In the genomic region with DNA sequence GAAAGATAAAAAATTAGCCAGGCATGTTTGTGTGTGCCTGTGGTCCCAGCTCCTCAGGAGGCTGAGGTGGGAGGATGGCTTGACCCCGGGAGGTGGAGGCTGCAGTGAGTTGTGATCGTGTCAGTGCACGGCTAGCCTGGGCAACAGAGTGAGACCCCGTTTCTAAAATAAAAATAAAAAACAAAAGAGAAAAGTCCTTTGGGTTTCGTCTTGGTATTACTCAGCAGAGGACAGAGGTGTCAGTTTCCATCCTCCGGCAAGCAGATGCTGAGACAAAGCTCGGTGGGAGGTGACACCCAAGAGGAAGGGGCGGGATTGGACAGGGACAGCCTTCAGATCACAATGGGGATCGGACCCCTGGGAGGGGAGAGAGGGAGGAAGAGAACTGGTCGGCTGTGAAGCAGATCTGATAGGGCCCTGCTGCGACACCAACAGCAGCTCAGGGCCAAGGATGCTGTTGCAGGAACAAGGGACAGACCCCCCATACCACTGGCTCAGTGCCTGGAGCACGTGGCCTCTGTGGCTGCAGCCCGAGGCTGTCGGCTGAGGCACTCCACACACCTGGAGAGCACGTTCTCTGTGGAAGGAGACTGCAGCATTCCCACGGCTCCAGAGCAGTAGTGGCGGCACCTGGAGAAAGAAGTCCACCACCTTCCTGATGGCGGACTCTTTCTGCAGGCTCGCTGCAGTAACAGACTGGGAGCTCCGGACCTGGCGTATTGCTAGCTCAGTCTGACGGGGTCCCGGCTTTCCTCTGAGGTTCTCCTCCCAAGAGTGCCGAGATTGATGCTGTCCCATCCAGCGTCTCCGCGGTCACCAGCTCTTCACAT, we compare ENCODE assay signal across 11 cellular contexts. TPM values are rescaled to one million over a fixed set of nuclear protein-coding genes. Genes with fewer than 3 reads are reported as not detected.
DNase-seq lines count a peak whose midpoint lies in the region; ATAC-seq lines count a peak whose summit lies in the region.
"Had no signal": no experiment of that assay in that cellular context is flagged by ENCODE, and none has a peak within 500 bp of the region (broad histone marks: within the 10 kb centered on the region; RNA-seq: fewer than 3 reads in every experiment).

No MANE protein-coding gene starts in this region.

- H3K27me3 Mint-ChIP-seq in CD8-positive, alpha-beta memory T cell = peaks cover 0 to 1% of the 10 kb centered on the region in 2 donors
- no peaks in the 10 kb centered on the region for H3K27me3 Mint-ChIP-seq in activated naive CD8-positive, alpha-beta T cell treated with anti-CD3 and anti-CD28 coated beads for 36 hours

- H3K27ac ChIP-seq in CD8-positive, alpha-beta memory T cell (ENCODE audit: low read depth, low read length) = no peak overlapping the region

- no peaks in the 10 kb centered on the region for H3K36me3 ChIP-seq in CD8-positive, alpha-beta memory T cell (ENCODE audit: insufficient read depth, low read length)

- CTCF ChIA-PET in CD8-positive, alpha-beta memory T cell (lab: Charles Lee) = interaction anchor here (0.7 to 5.8 kb wide), 4 partner anchors 27 to 608 kb away, joined by 3 to 54 read pairs (median 4); no protein-coding TSS in a partner anchor

- H3K4me1 Mint-ChIP-seq in CD8-positive, alpha-beta memory T cell = peaks cover 64 to 82% (median 67%) of the 10 kb centered on the region in 3 donors
- H3K4me1 Mint-ChIP-seq in activated naive CD8-positive, alpha-beta T cell treated with anti-CD3 and anti-CD28 coated beads for 36 hours = peaks cover 64% of the 10 kb centered on the region

- no peak for DNase-seq in CD8-positive, alpha-beta memory T cell
- peak; percentile 47 for DNase-seq in activated naive CD8-positive, alpha-beta T cell treated with anti-CD3 and anti-CD28 coated beads for 36 hours
- no peak for DNase-seq in D341Med (ENCODE audit: low spot score)
- no peak for DNase-seq in cerebellum (ENCODE audit: low spot score)
- no peak for DNase-seq in NCI-H748 treated with DMSO at 0.1 percent for 48 hours (lab: John Stamatoyannopoulos, UW)
- DNase-seq in NCI-H1048 (lab: John Stamatoyannopoulos, UW) = no peak
- DNase-seq: NCI-H2081 treated with DMSO at 0.1 percent for 48 hours; stimulated activated CD4-positive, alpha-beta T cell treated with anti-CD3 and anti-CD28 coated beads, Interleukin-4, amount 100 ng/mL, for 4 hours had no signal

- ATAC-seq in GM18870 (IDR thresholded peaks at IDR 0.05; ENCODE audit: unreplicated experiment) = peak; percentile 34
- peak; percentile 42 for ATAC-seq in HG03354 (IDR thresholded peaks at IDR 0.05; ENCODE audit: poor library complexity, severe bottlenecking, unreplicated experiment)

- H3K4me3 Mint-ChIP-seq in CD8-positive, alpha-beta memory T cell = peak overlapping the region; percentile 92 to 99 (median 97)
- peak overlapping the region; percentile 32 for H3K4me3 Mint-ChIP-seq in activated naive CD8-positive, alpha-beta T cell treated with anti-CD3 and anti-CD28 coated beads for 36 hours
- H3K4me3 Mint-ChIP-seq: brain had no signal

- peaks cover 72% of the 10 kb centered on the region for H3K4me1 ChIP-seq in CD8-positive, alpha-beta memory T cell (ENCODE audit: insufficient read depth, low read length)

- no peak overlapping the region for H3K4me3 ChIP-seq in CD8-positive, alpha-beta memory T cell (ENCODE audit: low read length)

- H3K9me3 Mint-ChIP-seq in CD8-positive, alpha-beta memory T cell = no peaks in the 10 kb centered on the region
- peaks cover 1% of the 10 kb centered on the region for H3K9me3 Mint-ChIP-seq in activated naive CD8-positive, alpha-beta T cell treated with anti-CD3 and anti-CD28 coated beads for 36 hours
- H3K9me3 Mint-ChIP-seq: brain had no signal

- H3K9me3 ChIP-seq in CD8-positive, alpha-beta memory T cell (ENCODE audit: low read length) = no peaks in the 10 kb centered on the region

- H3K27me3 ChIP-seq in CD8-positive, alpha-beta memory T cell (ENCODE audit: insufficient read depth, low read length, poor library complexity, severe bottlenecking) = no peaks in the 10 kb centered on the region

- H3K27ac Mint-ChIP-seq in CD8-positive, alpha-beta memory T cell = peak overlapping the region; percentile 77 to 99 (median 96)
- peak overlapping the region; percentile 58 for H3K27ac Mint-ChIP-seq in activated naive CD8-positive, alpha-beta T cell treated with anti-CD3 and anti-CD28 coated beads for 36 hours

- peaks cover 0 to 11% (median 1%) of the 10 kb centered on the region in 3 donors for H3K36me3 Mint-ChIP-seq in CD8-positive, alpha-beta memory T cell
- peaks cover 4% of the 10 kb centered on the region for H3K36me3 Mint-ChIP-seq in activated naive CD8-positive, alpha-beta T cell treated with anti-CD3 and anti-CD28 coated beads for 36 hours
- H3K36me3 Mint-ChIP-seq: brain had no signal

- POLR2A ChIA-PET in CD8-positive, alpha-beta memory T cell (lab: Charles Lee) = interaction anchor here (1.0 kb wide), 1 partner anchor 33 kb away, joined by 3 read pairs; no protein-coding TSS in a partner anchor

RNA-seq across cellular contexts. Expression of gene BID, which starts 5.2 kb away (rescaled TPM):
- 10 to 100 TPM; 11.5 to 14.1 TPM for total RNA-seq in CD8-positive, alpha-beta memory T cell
- polyA plus RNA-seq in CD8-positive, alpha-beta memory T cell = 72.5 TPM
- total RNA-seq in activated naive CD8-positive, alpha-beta T cell treated with anti-CD3 and anti-CD28 coated beads for 36 hours = 10 to 100 TPM; 19.6 to 22.0 TPM
- 19.2 TPM for total RNA-seq in cerebellum
